Comparison of ENCODE assay signal across 1 cellular context in genomic region chr4:39255266-39255665, GRCh38.
TF ChIP-seq lines count a peak whose summit lies in the region.

No MANE protein-coding gene starts in this region.

TF ChIP-seq in A549, 52 proteins besides CTCF, POLR2A, EP300 and RAD21 (continued from another document):
- TF ChIP-seq PBX3 (IDR thresholded peaks at IDR 0.05) (no peak), SREBF2 (IDR thresholded peaks at IDR 0.05) (no peak), MAZ (IDR thresholded peaks at IDR 0.05; ENCODE audit: borderline replicate concordance, low read depth, low read length) (no peak), MYC (IDR thresholded peaks at IDR 0.05; ENCODE audit: borderline replicate concordance, low read length) (no peak), ZFP36 (IDR thresholded peaks at IDR 0.05; ENCODE audit: borderline replicate concordance, partially characterized antibody) (no peak), KDM1A (IDR thresholded peaks at IDR 0.05; ENCODE audit: low read depth) (no peak)
